ENCODE assay signal across 29 cellular contexts in genomic region chr10:115795964-115796363, GRCh38.
"Had no signal": no experiment of that assay in that cellular context is flagged by ENCODE, and none has a peak within 500 bp of the region (broad histone marks: within the 10 kb centered on the region; RNA-seq: fewer than 3 reads in every experiment).

No MANE protein-coding gene starts in this region.

- H3K27me3 ChIP-seq: neutrophil, pancreas, right lobe of liver, spleen, stomach, thyroid gland, tibial nerve, upper lobe of right lung, uterus had no signal

- H3K27ac Mint-ChIP-seq: naive B cell; naive thymus-derived CD8-positive, alpha-beta T cell; natural killer cell treated with Interleukin-12 subunit alpha and Interleukin-12 subunit beta and Interleukin-15 and Interleukin-18, amount 100 ng/mL, for 72 hours; nephron progenitor cell; progenitor cell of endocrine pancreas; stimulated activated naive B cell treated with anti-CD40 and anti-IgM and Interleukin-4, amounts not matched to agents 10 μg/mL and 1 μg/mL and 100 μg/mL, for 72 hours; type B pancreatic cell had no signal

- H3K9me3 ChIP-seq: neutrophil, pancreas, psoas muscle, right lobe of liver, stomach, thoracic aorta, thyroid gland, upper lobe of right lung, uterus had no signal

- H3K4me1 Mint-ChIP-seq: naive B cell; naive thymus-derived CD8-positive, alpha-beta T cell; stimulated activated naive B cell treated with anti-CD40 and anti-IgM and Interleukin-4, amounts not matched to agents 10 μg/mL and 1 μg/mL and 100 μg/mL, for 72 hours had no signal

- H3K4me2 ChIP-seq: smooth muscle cell had no signal

- H3K4me3 ChIP-seq: pancreas, psoas muscle, right lobe of liver, skin epidermis, smooth muscle cell, spleen, stomach, thoracic aorta, thyroid gland, tibial nerve, upper lobe of right lung, uterus had no signal

- H3K27ac ChIP-seq: neutrophil, pancreas, psoas muscle, right lobe of liver, skin epidermis, spleen, stomach, thoracic aorta, thyroid gland, tibial nerve, upper lobe of right lung, uterus had no signal

- DNase-seq: naive B cell; naive thymus-derived CD8-positive, alpha-beta T cell; nephron progenitor cell; nucleus accumbens; pancreas; psoas muscle; right cardiac atrium; right lobe of liver; spleen; stimulated activated CD4-positive, alpha-beta T cell treated with anti-CD3 and anti-CD28 coated beads, Interleukin-12 subunit alpha, Interleukin-12 subunit beta, amount 100 ng/mL, for 4 hours; stimulated activated CD4-positive, alpha-beta T cell treated with anti-CD3 and anti-CD28 coated beads, Interleukin-1b, Interleukin-23, amount 100 ng/mL, for 48 hours; stimulated activated CD4-positive, alpha-beta T cell treated with anti-CD3 and anti-CD28 coated beads, Interleukin-4, amount 100 ng/mL, for 1 hour; stimulated activated CD4-positive, alpha-beta T cell treated with anti-CD3 and anti-CD28 coated beads, Interleukin-4, amount 100 ng/mL, for 4 hours; stimulated activated CD8-positive, alpha-beta memory T cell treated with anti-CD3 and anti-CD28 coated beads, Interleukin-4, amount 100 ng/mL, for 48 hours; stimulated activated naive B cell treated with anti-CD40 and anti-IgM and Interleukin-4, amounts not matched to agents 10 μg/mL and 1 μg/mL and 100 μg/mL, for 72 hours; stimulated activated naive CD4-positive, alpha-beta T cell treated with Interleukin-2 at 50 U/mL for 16 hours; stomach; thyroid gland; upper lobe of right lung; uterus had no signal

- H3K27me3 Mint-ChIP-seq: natural killer cell treated with Interleukin-12 subunit alpha and Interleukin-12 subunit beta and Interleukin-15 and Interleukin-18, amount 100 ng/mL, for 72 hours; progenitor cell of endocrine pancreas had no signal

- FAIRE-seq: pancreas had no signal

- ATAC-seq: naive thymus-derived CD8-positive, alpha-beta T cell; natural killer cell treated with Interleukin-12 subunit alpha and Interleukin-12 subunit beta and Interleukin-15 and Interleukin-18, amount 100 ng/mL, for 72 hours; pancreas; psoas muscle; right cardiac atrium; right lobe of liver; stimulated activated naive B cell treated with anti-CD40 and anti-IgM and Interleukin-4, amounts not matched to agents 10 μg/mL and 1 μg/mL and 100 μg/mL, for 72 hours; upper lobe of right lung had no signal

- H3K36me3 ChIP-seq: neutrophil, pancreas, right lobe of liver, spleen, stomach, thoracic aorta, thyroid gland, tibial nerve, upper lobe of right lung, uterus had no signal

- H3K4me3 Mint-ChIP-seq: naive B cell; naive thymus-derived CD8-positive, alpha-beta T cell; natural killer cell treated with Interleukin-12 subunit alpha and Interleukin-12 subunit beta and Interleukin-15 and Interleukin-18, amount 100 ng/mL, for 72 hours; nephron progenitor cell; neural crest cell; stimulated activated naive B cell treated with anti-CD40 and anti-IgM and Interleukin-4, amounts not matched to agents 10 μg/mL and 1 μg/mL and 100 μg/mL, for 72 hours; type B pancreatic cell had no signal

- H3K36me3 Mint-ChIP-seq: naive B cell; naive thymus-derived CD8-positive, alpha-beta T cell; natural killer cell treated with Interleukin-12 subunit alpha and Interleukin-12 subunit beta and Interleukin-15 and Interleukin-18, amount 100 ng/mL, for 72 hours; stimulated activated naive B cell treated with anti-CD40 and anti-IgM and Interleukin-4, amounts not matched to agents 10 μg/mL and 1 μg/mL and 100 μg/mL, for 72 hours; type B pancreatic cell had no signal

- H3K4me1 ChIP-seq: pancreas, psoas muscle, right lobe of liver, spleen, stomach, thyroid gland, tibial nerve, upper lobe of right lung, uterus had no signal
